In the genomic region with DNA sequence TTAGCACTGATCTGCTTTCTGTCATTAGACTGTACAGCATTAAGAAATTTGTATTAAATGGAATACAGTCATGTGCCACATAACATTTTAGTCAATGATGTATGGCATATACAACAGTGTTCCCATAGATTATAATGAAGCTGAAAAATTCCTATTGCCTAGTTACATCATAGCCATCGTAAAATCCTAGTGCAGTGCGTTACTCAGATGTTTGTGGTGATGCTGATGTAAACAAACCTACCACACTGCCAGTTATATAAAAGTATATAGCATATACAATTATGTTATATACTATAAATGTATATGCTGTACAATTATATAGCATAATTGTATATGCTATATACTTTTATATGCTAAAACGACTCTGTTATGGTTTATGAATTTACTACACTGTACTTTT, we compare ENCODE assay signal across 32 cellular contexts.
"Had no signal": no experiment of that assay in that cellular context is flagged by ENCODE, and none has a peak within 500 bp of the region (broad histone marks: within the 10 kb centered on the region; RNA-seq: fewer than 3 reads in every experiment).

No MANE protein-coding gene starts in this region.

- H3K27me3 ChIP-seq: body of pancreas, breast epithelium, Peyer's patch, SJSA1 had no signal

- H3K9me3 ChIP-seq: body of pancreas, breast epithelium, Peyer's patch, SJSA1, SK-N-SH had no signal

- H3K4me1 ChIP-seq: breast epithelium, Peyer's patch, SJSA1 had no signal

- DNase-seq: activated CD4-positive, alpha-beta memory T cell treated with anti-CD3 and anti-CD28 coated beads, Interleukin-2, amount 10 ng/mL, durations not matched to agents 7 days and 5 days; activated CD4-positive, alpha-beta T cell treated with anti-CD3 and anti-CD28 coated beads for 1 hour; activated CD4-positive, alpha-beta T cell treated with anti-CD3 and anti-CD28 coated beads for 48 hours; activated CD4-positive, CD25-positive, alpha-beta regulatory T cell; activated CD8-positive, alpha-beta memory T cell treated with anti-CD3 and anti-CD28 coated beads for 24 hours; activated CD8-positive, alpha-beta memory T cell treated with anti-CD3 and anti-CD28 coated beads, Interleukin-2, amount 10 ng/mL, durations not matched to agents 7 days and 5 days; activated CD8-positive, alpha-beta memory T cell treated with anti-CD3 and anti-CD28 coated beads, Interleukin-2, amount 50 U/mL, for 48 hours; activated gamma-delta T cell; activated naive CD4-positive, alpha-beta T cell treated with Interleukin-2 at 50 U/mL for 16 hours; activated naive CD8-positive, alpha-beta T cell treated with anti-CD3 and anti-CD28 coated beads, Interleukin-2, amount 10 ng/mL, durations not matched to agents 7 days and 5 days; body of pancreas; NCI-H1105; NCI-H1417 treated with DMSO at 0.1 percent for 48 hours; NCI-H1930; NCI-H2081 treated with DMSO at 0.1 percent for 48 hours; NCI-H345; NCI-H510A; NCI-H526; NCI-H748 treated with DMSO at 0.1 percent for 48 hours; NK-92 treated with Interleukin-12 subunit alpha and Interleukin-12 subunit beta, amount 100 ng/mL, for 24 hours; PC-3; Peyer's patch; RPMI8226; SHP77 treated with DMSO at 0.1 percent for 48 hours; SK-N-SH; T-cell; T-helper 2 cell; T-helper 9 cell had no signal

- ATAC-seq: activated CD8-positive, alpha-beta memory T cell treated with anti-CD3 and anti-CD28 coated beads, Interleukin-2, amount 10 ng/mL, durations not matched to agents 7 days and 5 days; body of pancreas; PC-3; T-cell had no signal

- H3K36me3 ChIP-seq: breast epithelium, Peyer's patch, SJSA1 had no signal

- H3K9ac ChIP-seq: KMS-11, SK-N-SH had no signal

- H3K27ac ChIP-seq: body of pancreas, breast epithelium, KMS-11, Peyer's patch, SJSA1, VCaP had no signal

- H3K4me3 ChIP-seq: body of pancreas, breast epithelium, Peyer's patch, SJSA1 had no signal

- H3K4me2 ChIP-seq: KMS-11, SK-N-SH had no signal
